ENCODE assay signal across 8 cellular contexts in the genomic region with DNA sequence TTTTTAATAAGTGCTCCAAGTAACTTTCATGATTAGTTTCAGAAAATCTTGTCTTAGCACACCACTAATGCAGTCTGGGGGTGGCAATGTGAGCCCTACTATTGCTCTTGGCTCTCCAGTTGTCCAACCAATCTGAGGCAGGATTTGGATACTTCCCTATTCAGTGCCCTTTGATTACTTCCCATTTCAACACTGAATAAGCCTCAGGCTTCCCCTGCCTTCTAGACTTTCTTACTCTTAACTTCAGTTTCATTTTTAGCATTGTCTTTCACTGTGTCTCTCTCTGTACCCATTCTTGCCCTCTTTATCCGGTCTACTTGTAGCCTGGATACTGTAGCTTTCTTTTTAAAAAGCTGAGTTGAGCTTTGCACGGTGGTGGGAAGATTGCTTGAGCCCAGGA.
DNase-seq lines count a peak whose midpoint lies in the region; ATAC-seq and TF ChIP-seq lines count a peak whose summit lies in the region.

No MANE protein-coding gene starts in this region.

- no peak for TF ChIP-seq CTCF in GM06990 (IDR thresholded peaks at IDR 0.05; ENCODE audit: insufficient read depth, low read length, poor library complexity, severe bottlenecking)

- no peaks in the 10 kb centered on the region for H3K9me3 Mint-ChIP-seq in central memory CD8-positive, alpha-beta T cell

- no peaks in the 10 kb centered on the region for H3K36me3 ChIP-seq in GM06990 (ENCODE audit: control insufficient read depth, insufficient read depth, low read length)

- no peak overlapping the region for H3K4me3 ChIP-seq in GM06990 (replicated peaks; ENCODE audit: low read depth, low read length)

- DNase-seq in GM06990 (ENCODE audit: extremely low read depth, insufficient read length): peak; percentile 18
- no peak for DNase-seq in central memory CD8-positive, alpha-beta T cell (ENCODE audit: low spot score in 2 of 2)
- DNase-seq in NCI-H510A (lab: John Stamatoyannopoulos, UW): no peak
- no peak for DNase-seq in substantia nigra (lab: John Stamatoyannopoulos, UW)
- DNase-seq in HT-29 (ENCODE audit: low spot score): no peak
- no peak for DNase-seq in stimulated activated CD4-positive, alpha-beta T cell treated with anti-CD3 and anti-CD28 coated beads, Interleukin-4, amount 100 ng/mL, for 1 hour

- H3K27me3 Mint-ChIP-seq in central memory CD8-positive, alpha-beta T cell: peaks cover 10% of the 10 kb centered on the region

- H3K27me3 ChIP-seq in GM06990 (replicated peaks; ENCODE audit: control insufficient read depth, insufficient read depth, low read length): no peaks in the 10 kb centered on the region

- H3K27ac Mint-ChIP-seq in central memory CD8-positive, alpha-beta T cell (ENCODE audit: low read depth): no peak overlapping the region

- no peak overlapping the region for H3K27ac ChIP-seq in substantia nigra (ENCODE audit: low read depth, low read length, poor library complexity, severe bottlenecking)

- peak; percentile 97 for ATAC-seq in GM19463 (IDR thresholded peaks at IDR 0.05; ENCODE audit: unreplicated experiment)
- ATAC-seq in HG03457 (IDR thresholded peaks at IDR 0.05; ENCODE audit: unreplicated experiment): peak; percentile 90
- peak; percentile 10 for ATAC-seq in central memory CD8-positive, alpha-beta T cell (replicated peaks; ENCODE audit: extremely low read depth, poor library complexity, severe bottlenecking)

- H3K36me3 Mint-ChIP-seq in central memory CD8-positive, alpha-beta T cell (ENCODE audit: insufficient read depth): no peaks in the 10 kb centered on the region

- H3K4me1 Mint-ChIP-seq in central memory CD8-positive, alpha-beta T cell: no peaks in the 10 kb centered on the region

- no peak overlapping the region for H3K4me3 Mint-ChIP-seq in central memory CD8-positive, alpha-beta T cell

Comparison
In these comparisons a context has a peak if more than half of its experiments do, and no peak if none do; other contexts are left out.
1. ATAC-seq: peak in every context shown above with its lines; median percentile 97 in GM19463; 90 in HG03457; 10 in central memory CD8-positive, alpha-beta T cell.